1 cellular context compared by ENCODE assay signal in genomic region chr17:81253358-81254131, GRCh38.
TF ChIP-seq lines count a peak whose summit lies in the region.

No MANE protein-coding gene starts in this region.

TF ChIP-seq in WTC11, 78 proteins besides CTCF, POLR2A, EP300 and RAD21 (continued from another document):
- TF ChIP-seq ZMAT4 (CRISPR knock-in tag; IDR thresholded peaks at IDR 0.05) (no peak), FOXP1 (CRISPR knock-in tag; IDR thresholded peaks at IDR 0.05; ENCODE audit: borderline replicate concordance) (peak; percentile 43; the same call in 1 of the 2 replicates), E2F5 (CRISPR knock-in tag; IDR thresholded peaks at IDR 0.05) (no peak), USF1 (CRISPR knock-in tag; IDR thresholded peaks at IDR 0.05) (no peak), OVOL2 (CRISPR knock-in tag; IDR thresholded peaks at IDR 0.05; ENCODE audit: borderline replicate concordance) (no peak), GABPB1 (CRISPR knock-in tag; IDR thresholded peaks at IDR 0.05) (0 out of 2 replicates have a peak, but pooled peaks have one; percentile 18), ZNF281 (CRISPR knock-in tag; IDR thresholded peaks at IDR 0.05) (no peak), ATF6 (CRISPR knock-in tag; IDR thresholded peaks at IDR 0.05) (no peak)
